18 cellular contexts compared by ENCODE assay signal in the genomic region with DNA sequence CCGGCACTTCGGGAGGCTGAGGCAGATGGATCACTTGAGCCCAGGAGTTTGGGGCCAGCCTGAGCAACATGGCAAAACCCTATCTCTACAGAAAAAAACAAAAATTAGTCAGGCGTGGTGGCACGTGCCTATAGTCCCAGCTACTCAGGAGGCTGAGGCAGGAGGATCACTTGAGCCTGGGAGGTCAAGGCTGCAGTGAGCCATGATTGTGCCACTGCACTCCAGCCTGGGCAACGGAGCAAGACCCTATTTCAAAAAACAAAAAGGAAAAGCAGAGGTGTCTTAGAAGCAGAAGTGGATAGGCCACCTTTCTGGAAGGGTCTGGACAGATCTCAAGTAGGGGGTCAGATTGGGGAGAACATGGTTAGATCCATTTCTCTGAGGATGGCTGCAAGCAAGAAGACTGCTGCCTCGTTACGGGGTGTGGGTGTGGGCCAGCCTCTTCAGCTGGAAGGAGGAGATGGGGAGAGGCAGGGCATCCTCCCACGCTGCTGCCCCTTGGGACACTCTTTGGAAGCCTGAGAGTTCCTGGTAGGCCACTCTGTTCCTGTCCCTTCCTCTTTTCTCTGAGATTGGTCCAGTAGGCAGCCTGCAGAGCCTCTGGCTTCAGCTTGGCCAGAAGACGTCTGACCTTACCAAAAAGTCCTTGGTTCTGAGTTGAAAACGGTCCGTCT.
A peak's percentile ranks its signal among the peaks of the same experiment; 100 is the strongest.
DNase-seq lines count a peak whose midpoint lies in the region; ATAC-seq, FAIRE-seq and TF ChIP-seq lines count a peak whose summit lies in the region.
"Had no signal": no experiment of that assay in that cellular context is flagged by ENCODE, and none has a peak within 500 bp of the region (broad histone marks: within the 10 kb centered on the region; RNA-seq: fewer than 3 reads in every experiment).

No MANE protein-coding gene starts in this region.

- peak overlapping the region; percentile 93 for H3K4me3 Mint-ChIP-seq in natural killer cell treated with Interleukin-12 subunit alpha and Interleukin-12 subunit beta and Interleukin-15 and Interleukin-18, amount 100 ng/mL, for 72 hours
- H3K4me3 Mint-ChIP-seq in natural killer cell (no peak overlapping the region), activated B cell treated with CpG ODN at 0.5 μM for 24 hours (no peak overlapping the region)

- no peak for TF ChIP-seq EP300 in HepG2 (IDR thresholded peaks at IDR 0.05; ENCODE audit: low read depth in 2 of 2, low read length in 2 of 2)
- no peak for TF ChIP-seq EP300 in HepG2 (CRISPR knock-in tag; IDR thresholded peaks at IDR 0.05; ENCODE audit: borderline replicate concordance)

- DNase-seq in natural killer cell treated with Interleukin-12 subunit alpha and Interleukin-12 subunit beta and Interleukin-15 and Interleukin-18, amount 100 ng/mL, for 72 hours (ENCODE audit: low spot score): no peak
- DNase-seq in natural killer cell (no peak), activated B cell treated with CpG ODN at 0.5 μM for 24 hours (no peak), HepG2 (ENCODE audit: low spot score) (no peak), prostate gland (ENCODE audit: low spot score) (no peak), foreskin keratinocyte (no peak), dorsolateral prefrontal cortex (no peak), OCI-M2 (lab: John Stamatoyannopoulos, UW; ENCODE audit: unreplicated experiment) (no peak)
- DNase-seq: DMS 273 treated with DMSO at 0.1 percent for 48 hours; effector CD4-positive, alpha-beta T cell; naive thymus-derived CD4-positive, alpha-beta T cell; NCI-H1930; NCI-H526 treated with DMSO at 0.1 percent for 48 hours; RPMI8226; stimulated activated CD4-positive, alpha-beta T cell treated with anti-CD3 and anti-CD28 coated beads, Interleukin-1b, Interleukin-23, amount 100 ng/mL, for 48 hours; upper lobe of right lung had no signal

- no peaks in the 10 kb centered on the region for H4K20me1 ChIP-seq in HepG2 (ENCODE audit: insufficient read depth, low read length)

- POLR2A ChIA-PET in activated B cell treated with CpG ODN at 0.5 μM for 24 hours (lab: Charles Lee): interaction anchor here (3.5 kb wide), 1 partner anchor 22 kb away, joined by 32 read pairs; no protein-coding TSS in a partner anchor
- POLR2A ChIA-PET in HepG2 (lab: Yijun Ruan, JAX): no interaction called here

- FAIRE-seq in HepG2 (lab: Jason Lieb, UNC): no peak

- no peak for TF ChIP-seq RAD21 in HepG2 (CRISPR knock-in tag; IDR thresholded peaks at IDR 0.05)

- no TSS peak for BruUV-seq in HepG2 (replicated peaks; lab: Mats Ljungman, UMichigan)

- CTCF ChIA-PET in activated B cell treated with CpG ODN at 0.5 μM for 24 hours (lab: Charles Lee) (no interaction called here), HepG2 (lab: Yijun Ruan, JAX; ENCODE audit: low intra/inter-chr PET ratio, low total read pairs) (no interaction called here)

- over 99% methylated on average over 11 of the region's 11 CpGs for WGBS in HepG2 (ENCODE audit: low lambda C conversion rate)
- 82% methylated on average over 11 of the region's 11 CpGs for WGBS in prostate gland

- H3K79me2 ChIP-seq in HepG2 (ENCODE audit: insufficient read depth, low read length): peaks cover 11% of the 10 kb centered on the region

- H3K4me1 ChIP-seq in HepG2 (ENCODE audit: insufficient read depth, low read length): peaks cover 74% of the 10 kb centered on the region
- H3K4me1 ChIP-seq in prostate gland (replicated peaks): no peaks in the 10 kb centered on the region
- H3K4me1 ChIP-seq in foreskin keratinocyte: peaks cover 10% of the 10 kb centered on the region
- H3K4me1 ChIP-seq: upper lobe of right lung had no signal

- peaks cover 54 to 62% of the 10 kb centered on the region in 2 donors for H3K4me1 Mint-ChIP-seq in natural killer cell treated with Interleukin-12 subunit alpha and Interleukin-12 subunit beta and Interleukin-15 and Interleukin-18, amount 100 ng/mL, for 72 hours (ENCODE audit: low read depth in 2 of 2)
- H3K4me1 Mint-ChIP-seq in natural killer cell (peaks cover 16 to 26% of the 10 kb centered on the region in 2 donors), activated B cell treated with CpG ODN at 0.5 μM for 24 hours (peaks cover 91% of the 10 kb centered on the region)

- H3K36me3 ChIP-seq in HepG2 (replicated peaks in 1 of 2; ENCODE audit: control insufficient read depth in 1 of 2, insufficient read depth in 2 of 2, low read length in 2 of 2) (0 out of 5 replicates have a peak, but pooled peaks cover 0 to 2% of the 10 kb centered on the region in 2 experiments), prostate gland (no peaks in the 10 kb centered on the region)
- H3K36me3 ChIP-seq: upper lobe of right lung had no signal

- H3K27me3 ChIP-seq in HepG2 (ENCODE audit: control insufficient read depth in 1 of 2, insufficient read depth in 2 of 2, low read length in 2 of 2) (no peaks in the 10 kb centered on the region), prostate gland (replicated peaks; ENCODE audit: insufficient read depth) (no peaks in the 10 kb centered on the region), foreskin keratinocyte (no peaks in the 10 kb centered on the region), dorsolateral prefrontal cortex (no peaks in the 10 kb centered on the region)
- H3K27me3 ChIP-seq: upper lobe of right lung had no signal

- no peak overlapping the region for H3K4me2 ChIP-seq in HepG2 (ENCODE audit: low read depth, low read length)

- H3K4me3 ChIP-seq in HepG2 (replicated peaks in 1 of 3; ENCODE audit: insufficient read depth in 1 of 3, low read depth in 2 of 3, low read length in 3 of 3): no peak overlapping the region
- H3K4me3 ChIP-seq in prostate gland: no peak overlapping the region
- H3K4me3 ChIP-seq in dorsolateral prefrontal cortex: no peak overlapping the region
- H3K4me3 ChIP-seq: upper lobe of right lung had no signal

- no peak overlapping the region for H2AFZ ChIP-seq in HepG2 (ENCODE audit: low read length)

- no peak overlapping the region for H3K27ac ChIP-seq in HepG2 (ENCODE audit: extremely low read length, insufficient read depth, low read length)
- H3K27ac ChIP-seq in prostate gland: no peak overlapping the region
- H3K27ac ChIP-seq in foreskin keratinocyte: no peak overlapping the region
- peak overlapping the region in 19 of 59 donors; percentile 0 to 81 (median 49) for H3K27ac ChIP-seq in dorsolateral prefrontal cortex
- H3K27ac ChIP-seq: upper lobe of right lung had no signal

- H3K27ac Mint-ChIP-seq in natural killer cell treated with Interleukin-12 subunit alpha and Interleukin-12 subunit beta and Interleukin-15 and Interleukin-18, amount 100 ng/mL, for 72 hours: peak overlapping the region; percentile 92 to 93
- H3K27ac Mint-ChIP-seq in natural killer cell (no peak overlapping the region), activated B cell treated with CpG ODN at 0.5 μM for 24 hours (peak overlapping the region; percentile 79)

- H3K36me3 Mint-ChIP-seq in natural killer cell treated with Interleukin-12 subunit alpha and Interleukin-12 subunit beta and Interleukin-15 and Interleukin-18, amount 100 ng/mL, for 72 hours: peaks cover 5% of the 10 kb centered on the region
- H3K36me3 Mint-ChIP-seq in natural killer cell: no peaks in the 10 kb centered on the region
- no peaks in the 10 kb centered on the region for H3K36me3 Mint-ChIP-seq in activated B cell treated with CpG ODN at 0.5 μM for 24 hours (ENCODE audit: low read depth)

- no peak for ATAC-seq in natural killer cell treated with Interleukin-12 subunit alpha and Interleukin-12 subunit beta and Interleukin-15 and Interleukin-18, amount 100 ng/mL, for 72 hours
- ATAC-seq in natural killer cell (no peak), activated B cell treated with CpG ODN at 0.5 μM for 24 hours (ENCODE audit: low read depth) (no peak), HepG2 (no peak), foreskin keratinocyte (no peak)
- ATAC-seq: left lobe of liver, upper lobe of right lung had no signal

- H3K9ac ChIP-seq in HepG2 (ENCODE audit: insufficient read depth, low read depth, low read length): no peak overlapping the region

- in situ Hi-C loops in HepG2 (cut with HindIII; ENCODE audit: extremely low pct_ligation_motif_present, low pct_unique_long_range_greater_than_20kb): no loop called here

- peaks cover 0 to 29% of the 10 kb centered on the region in 2 donors for H3K27me3 Mint-ChIP-seq in natural killer cell treated with Interleukin-12 subunit alpha and Interleukin-12 subunit beta and Interleukin-15 and Interleukin-18, amount 100 ng/mL, for 72 hours
- H3K27me3 Mint-ChIP-seq in natural killer cell (ENCODE audit: low read depth in 2 of 2): peaks cover 30 to 61% of the 10 kb centered on the region in 2 donors
- H3K27me3 Mint-ChIP-seq in activated B cell treated with CpG ODN at 0.5 μM for 24 hours: no peaks in the 10 kb centered on the region
- H3K27me3 Mint-ChIP-seq: naive thymus-derived CD4-positive, alpha-beta T cell had no signal

- H3K9me3 Mint-ChIP-seq in natural killer cell treated with Interleukin-12 subunit alpha and Interleukin-12 subunit beta and Interleukin-15 and Interleukin-18, amount 100 ng/mL, for 72 hours: no peaks in the 10 kb centered on the region
- H3K9me3 Mint-ChIP-seq in natural killer cell (no peaks in the 10 kb centered on the region), activated B cell treated with CpG ODN at 0.5 μM for 24 hours (no peaks in the 10 kb centered on the region)
- H3K9me3 Mint-ChIP-seq: T-helper 2 cell treated with Interferon-gamma antibody and Interleukin-4, amounts not matched to agents 5 μg/mL and 100 μg/mL, for 36 hours had no signal

- intact Hi-C loops in natural killer cell (cut with micrococcal nuclease) (no loop called here), activated B cell treated with CpG ODN at 0.5 μM for 24 hours (cut with micrococcal nuclease) (loop anchor here (5.0 kb wide), 2 partner anchors 127 to 278 kb away; no protein-coding TSS in a partner anchor), HepG2 (cut with micrococcal nuclease; ENCODE audit: unreplicated experiment) (loop anchor here (5.0 kb wide), 1 partner anchor 278 kb away; no protein-coding TSS in a partner anchor), prostate gland (cut with DNase I) (no loop called here), dorsolateral prefrontal cortex (cut with DNase I) (no loop called here)

- TF ChIP-seq CTCF in natural killer cell (IDR thresholded peaks at IDR 0.05): no peak
- no peak for TF ChIP-seq CTCF in activated B cell treated with CpG ODN at 0.5 μM for 24 hours (IDR thresholded peaks at IDR 0.05)
- TF ChIP-seq CTCF in HepG2 (CRISPR knock-in tag; IDR thresholded peaks at IDR 0.05): no peak
- TF ChIP-seq CTCF in prostate gland (IDR thresholded peaks at IDR 0.05): no peak
- no peak for TF ChIP-seq CTCF in foreskin keratinocyte (conservative IDR thresholded peaks at IDR 0.05)
- TF ChIP-seq CTCF in dorsolateral prefrontal cortex (IDR thresholded peaks at IDR 0.05 in 54 of 56, conservative IDR thresholded peaks at IDR 0.05 in 2 of 56; ENCODE audit: low read depth in 1 of 56, partially characterized antibody in 56 of 56): no peak

- H3K9me3 ChIP-seq in HepG2 (ENCODE audit: low read length) (no peaks in the 10 kb centered on the region), prostate gland (no peaks in the 10 kb centered on the region)
- H3K9me3 ChIP-seq: upper lobe of right lung had no signal

- no peak for TF ChIP-seq POLR2A in HepG2 (IDR thresholded peaks at IDR 0.05; ENCODE audit: insufficient read depth in 1 of 2, low read depth in 2 of 2, low read length in 2 of 2)
- TF ChIP-seq POLR2A in prostate gland (IDR thresholded peaks at IDR 0.05): no peak

TF ChIP-seq in HepG2, 621 proteins besides CTCF, POLR2A, EP300 and RAD21 (continues in another document):
- peak; percentile 79 for TF ChIP-seq ZNF121 (CRISPR knock-in tag; IDR thresholded peaks at IDR 0.05)
- TF ChIP-seq ZNF24 (IDR thresholded peaks at IDR 0.05): no peak

Comparison
In these comparisons a context has a peak if more than half of its experiments do, and no peak if none do; other contexts are left out.
1. H3K27ac Mint-ChIP-seq: peak in natural killer cell treated with Interleukin-12 subunit alpha and Interleukin-12 subunit beta and Interleukin-15 and Interleukin-18, amount 100 ng/mL, for 72 hours (2 of 2) and activated B cell treated with CpG ODN at 0.5 μM for 24 hours (single experiment); none in natural killer cell (0 of 2).
2. intact Hi-C loops: an anchor here in activated B cell treated with CpG ODN at 0.5 μM for 24 hours (5.0 kb wide) and HepG2 (5.0 kb wide); none called in natural killer cell, prostate gland and dorsolateral prefrontal cortex.